In genomic region chr10:32982293-32982709, GRCh38 we compare ENCODE assay signal across 8 cellular contexts. TPM values are rescaled to one million over a fixed set of nuclear protein-coding genes. Genes with fewer than 3 reads are reported as not detected.
DNase-seq lines count a peak whose midpoint lies in the region; FAIRE-seq and TF ChIP-seq lines count a peak whose summit lies in the region.

No MANE protein-coding gene starts in this region.

- TF ChIP-seq CTCF in keratinocyte (optimal IDR thresholded peaks at IDR 0.05 in 1 of 3, IDR thresholded peaks at IDR 0.05 in 1 of 3, conservative IDR thresholded peaks at IDR 0.05 in 1 of 3; ENCODE audit: extremely low read depth in 1 of 3, insufficient read depth in 2 of 3, low read length in 3 of 3): no peak
- TF ChIP-seq CTCF in spleen (IDR thresholded peaks at IDR 0.05 in 8 of 11, conservative IDR thresholded peaks at IDR 0.05 in 3 of 11): no peak

- peaks cover 13% of the 10 kb centered on the region for H3K79me2 ChIP-seq in keratinocyte (ENCODE audit: control insufficient read depth, insufficient read depth, low read length)

- H3K36me3 ChIP-seq in keratinocyte (ENCODE audit: control insufficient read depth in 2 of 2, extremely low read depth in 1 of 2, insufficient read depth in 2 of 2, low read length in 2 of 2) (no peaks in the 10 kb centered on the region), spleen (no peaks in the 10 kb centered on the region)

- no peaks in the 10 kb centered on the region for H3K9me1 ChIP-seq in keratinocyte (ENCODE audit: control insufficient read depth, extremely low read depth, insufficient read depth, low read length)

- intact Hi-C loops in spleen (cut with DNase I; ENCODE audit: low total_unique reads): no loop called here

- H3K4me2 ChIP-seq in keratinocyte (ENCODE audit: control insufficient read depth, extremely low read depth, insufficient read depth, low read depth, low read length): peak overlapping the region; percentile 96

- peaks cover 61% of the 10 kb centered on the region for H3K4me1 ChIP-seq in keratinocyte (ENCODE audit: control insufficient read depth, extremely low read depth, insufficient read depth, low read length)
- peaks cover 24 to 57% (median 46%) of the 10 kb centered on the region in 6 donors for H3K4me1 ChIP-seq in spleen

- no peaks in the 10 kb centered on the region for H4K20me1 ChIP-seq in keratinocyte (ENCODE audit: control insufficient read depth, extremely low read depth, insufficient read depth, low read length)

- H3K4me3 ChIP-seq in keratinocyte (ENCODE audit: control insufficient read depth in 2 of 3, extremely low read depth in 1 of 3, insufficient read depth in 2 of 3, low read depth in 1 of 3, low read length in 3 of 3): peak overlapping the region; percentile 21 to 60 (median 60)
- H3K4me3 ChIP-seq in spleen: no peak overlapping the region

- H2AFZ ChIP-seq in keratinocyte (ENCODE audit: control insufficient read depth, low read length): no peak overlapping the region

- WGBS in spleen, 5 donors: 78 to 90% (median 83%) methylated on average over 9 of the region's 9 CpGs

- TF ChIP-seq POLR2A in spleen (IDR thresholded peaks at IDR 0.05): no peak

- peak overlapping the region; percentile 99 for H3K27ac ChIP-seq in keratinocyte (ENCODE audit: control insufficient read depth, insufficient read depth, low read length)
- H3K27ac ChIP-seq in spleen: peak overlapping the region; percentile 51 to 91 (median 86)

- dilution Hi-C loops in keratinocyte (cut with MboI; ENCODE audit: extremely low pct_ligation_motif_present, low sequenced_read_pairs): no loop called here

- no peaks in the 10 kb centered on the region for H3K27me3 ChIP-seq in keratinocyte (ENCODE audit: control insufficient read depth, extremely low read depth, insufficient read depth, low read length)
- H3K27me3 ChIP-seq in spleen (replicated peaks in 1 of 7): no peaks in the 10 kb centered on the region

- FAIRE-seq in keratinocyte (lab: Jason Lieb, UNC): no peak

- DNase-seq in HT1080 (ENCODE audit: low read depth) (peak; percentile 96), amniotic stem cell (lab: John Stamatoyannopoulos, UW) (peak; percentile 67), keratinocyte (ENCODE audit: low read depth, low spot score) (peak; percentile 79), spleen (no peak), 8988T (no peak), anterior cingulate cortex (lab: John Stamatoyannopoulos, UW) (no peak), cerebellar cortex (ENCODE audit: low spot score) (no peak), NCI-H2171 treated with DMSO at 0.1 percent for 48 hours (lab: John Stamatoyannopoulos, UW) (no peak)

- peak overlapping the region; percentile 97 for H3K9ac ChIP-seq in keratinocyte (ENCODE audit: control insufficient read depth, extremely low read depth, insufficient read depth, low read length)

- no peaks in the 10 kb centered on the region for H3K9me3 ChIP-seq in keratinocyte (ENCODE audit: control insufficient read depth, low read depth, low read length)
- H3K9me3 ChIP-seq in spleen: no peaks in the 10 kb centered on the region

RNA-seq across cellular contexts. Expression of gene ITGB1, which starts 24.3 kb away (rescaled TPM):
- 743 and 767 TPM in 2 replicates for total RNA-seq in HT1080 (2014; rRNA removed; shearing (Covaris generic))
- 1,242 and 1,776 TPM in 2 replicates for polyA plus RNA-seq in HT1080 (2015; cell fraction: cytosol; rRNA removed)
- polyA plus RNA-seq in HT1080 (2015; cell fraction: nucleus; rRNA removed): 2,428 and 2,657 TPM in 2 replicates
- polyA plus RNA-seq in keratinocyte (1,026 to 1,445 TPM (median 1,030 TPM) in 3 replicates), spleen (10 to 100 TPM; 31.5 to 65.3 (median 54.3) TPM)
- 511 TPM for polyA plus RNA-seq in keratinocyte (2011; ENCODE audit: low read depth)
- polyA plus RNA-seq in keratinocyte (2011; cell fraction: cytosol; rRNA removed): 420 and 664 TPM in 2 replicates
- polyA plus RNA-seq in keratinocyte (2011; cell fraction: nucleus; rRNA removed): 1,436 and 2,106 TPM in 2 replicates
- polyA plus RNA-seq in keratinocyte (2012; ENCODE audit: low replicate concordance): 328 and 1,010 TPM in 2 replicates
- polyA minus RNA-seq in keratinocyte: 361 to 979 TPM (median 522 TPM) in 3 replicates
- polyA minus RNA-seq in keratinocyte (2011; cell fraction: cytosol; rRNA and poly(A)+ RNA removed): 475 TPM
- 1,567 and 2,524 TPM in 2 replicates for polyA minus RNA-seq in keratinocyte (2011; cell fraction: nucleus; rRNA and poly(A)+ RNA removed)
- total RNA-seq in spleen: 100 to 1,000 TPM; 242 to 555 (median 365) TPM

Comparison
In these comparisons a context has a peak if more than half of its experiments do, and no peak if none do; other contexts are left out.
1. DNase-seq: peak in HT1080 (single experiment), amniotic stem cell (single experiment) and keratinocyte (single experiment); none in spleen (single experiment), 8988T (single experiment), anterior cingulate cortex (0 of 58), cerebellar cortex (single experiment) and NCI-H2171 treated with DMSO at 0.1 percent for 48 hours (single experiment).
2. H3K4me3 ChIP-seq: peak in keratinocyte (3 of 3); none in spleen (0 of 8).